Comparison of ENCODE assay signal across 8 cellular contexts in the genomic region with DNA sequence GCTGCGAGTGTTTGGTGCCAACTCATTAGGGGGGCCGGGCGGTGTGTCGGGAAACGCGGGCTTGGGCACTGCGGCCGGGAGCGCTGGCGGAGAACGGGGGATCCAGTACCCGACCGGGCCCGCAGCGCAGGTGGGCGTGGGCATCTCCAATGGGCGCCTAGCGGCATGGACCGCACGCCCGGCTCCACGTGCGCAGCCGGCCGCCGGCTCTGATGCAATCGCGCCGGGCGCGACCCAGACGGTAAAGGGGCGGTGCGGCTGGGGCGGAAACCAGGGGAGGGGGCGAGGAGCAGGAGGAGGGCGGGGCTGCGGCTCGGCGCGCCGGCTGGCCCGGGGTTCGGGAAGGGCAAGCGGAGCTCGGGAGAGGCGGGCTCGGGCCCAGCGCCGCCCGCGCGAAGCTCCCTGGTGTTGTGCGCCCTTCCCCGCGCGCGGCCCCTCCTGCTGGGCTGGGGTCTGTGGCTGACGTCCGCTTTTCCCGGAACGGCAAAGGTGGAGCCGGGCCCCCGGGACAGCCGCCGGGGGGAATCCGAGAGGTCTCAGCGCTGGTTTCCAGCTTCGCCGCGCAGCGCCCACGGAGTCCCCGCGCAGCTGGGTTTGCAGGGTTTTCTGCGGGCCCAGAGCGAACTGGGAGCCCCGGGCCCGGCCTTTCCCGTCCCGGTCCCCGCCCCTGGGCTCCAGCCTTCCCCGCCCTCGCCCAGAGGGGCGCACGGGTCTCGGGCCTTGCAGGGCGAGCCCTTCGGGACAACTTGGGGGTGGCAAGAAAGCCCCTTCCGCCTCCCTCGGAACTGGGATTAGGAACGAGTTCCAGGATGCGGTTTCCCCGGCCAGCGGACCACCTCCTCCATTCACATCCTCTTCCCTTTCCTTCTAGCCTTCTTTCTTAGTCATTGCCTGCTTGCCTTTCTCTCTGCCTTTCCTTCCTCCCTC. TPM values are rescaled to one million over a fixed set of nuclear protein-coding genes. Genes with fewer than 3 reads are reported as not detected.
DNase-seq lines count a peak whose midpoint lies in the region; ATAC-seq lines count a peak whose summit lies in the region.

No MANE protein-coding gene starts in this region.

- peak overlapping the region; percentile 92 for H2BK5ac ChIP-seq in mesenchymal stem cell (ENCODE audit: low read depth, low read length, poor library complexity, severe bottlenecking)

- peak overlapping the region; percentile 90 for H2BK120ac ChIP-seq in mesenchymal stem cell (ENCODE audit: low read depth, low read length)

- H3K4me2 ChIP-seq in mesenchymal stem cell (ENCODE audit: low read length, poor library complexity, severe bottlenecking), result peak overlapping the region; percentile 86

- H3K4me1 ChIP-seq in mesenchymal stem cell (ENCODE audit: control insufficient read depth, insufficient read depth, low read depth, low read length), result peaks cover 5% of the 10 kb centered on the region

- H3K27me3 ChIP-seq in mesenchymal stem cell (ENCODE audit: control insufficient read depth in 1 of 2, insufficient read depth in 1 of 2, low read length in 2 of 2), result no peaks in the 10 kb centered on the region

- under 1% methylated on average over 71 of the region's 95 CpGs for WGBS in mesenchymal stem cell

- H2AFZ ChIP-seq in mesenchymal stem cell (ENCODE audit: low read depth, low read length), result peak overlapping the region; percentile 72

- H3K23ac ChIP-seq in mesenchymal stem cell (ENCODE audit: low read length in 2 of 2), result peak overlapping the region in 1 of 2 experiments; percentile 96

- peak overlapping the region; percentile 43 to 90 for H3K14ac ChIP-seq in mesenchymal stem cell (ENCODE audit: low read length in 2 of 2)

- H2AK5ac ChIP-seq in mesenchymal stem cell (ENCODE audit: low read length, severe bottlenecking), result no peak overlapping the region

- DNase-seq in C1 segment of cervical spinal cord (lab: John Stamatoyannopoulos, UW) (peak; percentile 7 to 80 (median 52)), GM19238 (ENCODE audit: insufficient read length, low spot score) (peak; percentile 87), NCI-H774 (lab: John Stamatoyannopoulos, UW) (peak; percentile 88), mesenchymal stem cell (peak; percentile 90)
- DNase-seq in activated CD8-positive, alpha-beta memory T cell treated with anti-CD3 and anti-CD28 coated beads for 24 hours, result peak; percentile 91
- peak; percentile 35 for DNase-seq in effector CD8-positive, alpha-beta T cell (lab: John Stamatoyannopoulos, UW)
- DNase-seq in stimulated activated CD8-positive, alpha-beta memory T cell treated with anti-CD3 and anti-CD28 coated beads, Interleukin-12 subunit alpha, Interleukin-12 subunit beta, amount 100 ng/mL, for 1 hour (ENCODE audit: low read depth), result peak; percentile 41

- peak overlapping the region; percentile 89 to 96 for H3K4ac ChIP-seq in mesenchymal stem cell (ENCODE audit: low read depth in 1 of 2, low read length in 2 of 2)

- peak overlapping the region; percentile 97 for H2BK15ac ChIP-seq in mesenchymal stem cell (ENCODE audit: low read depth, poor library complexity, severe bottlenecking)

- peak overlapping the region; percentile 88 to 90 for H3K4me3 ChIP-seq in mesenchymal stem cell (ENCODE audit: insufficient read depth in 1 of 2, low read depth in 1 of 2, low read length in 2 of 2)

- H4K91ac ChIP-seq in mesenchymal stem cell (ENCODE audit: low read length), result peak overlapping the region; percentile 93

- H3K9ac ChIP-seq in mesenchymal stem cell (ENCODE audit: low read length), result peak overlapping the region; percentile 98

- no peaks in the 10 kb centered on the region for H3K36me3 ChIP-seq in mesenchymal stem cell (ENCODE audit: control insufficient read depth in 1 of 2, insufficient read depth in 2 of 2, low read depth in 1 of 2, low read length in 2 of 2)

- peaks cover 2% of the 10 kb centered on the region for H3K79me1 ChIP-seq in mesenchymal stem cell (replicated peaks; ENCODE audit: low read length, poor library complexity, severe bottlenecking)

- peak overlapping the region in 1 of 2 experiments; percentile 89 for H2BK12ac ChIP-seq in mesenchymal stem cell (ENCODE audit: low read length in 2 of 2)

- peak overlapping the region; percentile 84 for H3K27ac ChIP-seq in mesenchymal stem cell (ENCODE audit: low read length, poor library complexity, severe bottlenecking)

- ATAC-seq in HG03378 (IDR thresholded peaks at IDR 0.05; ENCODE audit: unreplicated experiment), result peak; percentile 48

- no peaks in the 10 kb centered on the region for H3K9me3 ChIP-seq in mesenchymal stem cell (ENCODE audit: control insufficient read depth, low read length)

- H3K18ac ChIP-seq in mesenchymal stem cell (ENCODE audit: low read depth in 1 of 2, low read length in 2 of 2), result peak overlapping the region; percentile 96 to 99

- H4K8ac ChIP-seq in mesenchymal stem cell (ENCODE audit: low read length), result peak overlapping the region; percentile 79

RNA-seq across cellular contexts. Expression of a gene that starts 0.9 kb away (rescaled TPM):
- 30.8 TPM for polyA plus RNA-seq in mesenchymal stem cell (2013, experiment 1 of 2)
- 33.1 TPM for polyA plus RNA-seq in mesenchymal stem cell (2013, experiment 2 of 2)

Comparison
In these comparisons a context has a peak if more than half of its experiments do, and no peak if none do; other contexts are left out.
1. Peak in every context shown above with its lines: DNase-seq, ATAC-seq, H3K4me3 ChIP-seq and H3K27ac ChIP-seq.
2. DNase-seq: peak in every context shown above with its lines; median percentile 91 in activated CD8-positive, alpha-beta memory T cell treated with anti-CD3 and anti-CD28 coated beads for 24 hours; 90 in mesenchymal stem cell; 88 in NCI-H774; 87 in GM19238; 52 in C1 segment of cervical spinal cord; 41 in stimulated activated CD8-positive, alpha-beta memory T cell treated with anti-CD3 and anti-CD28 coated beads, Interleukin-12 subunit alpha, Interleukin-12 subunit beta, amount 100 ng/mL, for 1 hour; 35 in effector CD8-positive, alpha-beta T cell.